Comparison of ENCODE assay signal across 1 cellular context in genomic region chr9:127785023-127785932, GRCh38.
TF ChIP-seq lines count a peak whose summit lies in the region.

No MANE protein-coding gene starts in this region.

TF ChIP-seq in K562, 482 proteins besides CTCF, POLR2A, EP300 and RAD21 (continued from another document and continues in another):
- TF ChIP-seq CUX1 (CRISPR knock-in tag; IDR thresholded peaks at IDR 0.05), result no peak
- 0 out of 2 replicates have a peak, but pooled peaks have one; percentile 16 for TF ChIP-seq FOXP1 (CRISPR knock-in tag; IDR thresholded peaks at IDR 0.05)
- no peak for TF ChIP-seq ZNF165 (CRISPR knock-in tag; IDR thresholded peaks at IDR 0.05; ENCODE audit: borderline replicate concordance)
- peak; percentile 95 to 97 for TF ChIP-seq MAZ (CRISPR knock-in tag; conservative IDR thresholded peaks at IDR 0.05 in 1 of 2, IDR thresholded peaks at IDR 0.05 in 1 of 2)
- TF ChIP-seq ZNF24 (IDR thresholded peaks at IDR 0.05), result no peak
- TF ChIP-seq RBM34 (IDR thresholded peaks at IDR 0.05; ENCODE audit: borderline replicate concordance, insufficient read depth, low read length), result no peak
- no peak for TF ChIP-seq ZNF354B (CRISPR knock-in tag; IDR thresholded peaks at IDR 0.05)
- no peak for TF ChIP-seq ZNF224 (CRISPR knock-in tag; IDR thresholded peaks at IDR 0.05)
- no peak for TF ChIP-seq ARHGAP35 (IDR thresholded peaks at IDR 0.05; ENCODE audit: partially characterized antibody)
- TF ChIP-seq ZNF124 (CRISPR knock-in tag; IDR thresholded peaks at IDR 0.05), result no peak
- peak; percentile 65 for TF ChIP-seq POLR2G (IDR thresholded peaks at IDR 0.05; ENCODE audit: low read depth, low read length)
- TF ChIP-seq CCNT2 (IDR thresholded peaks at IDR 0.05; ENCODE audit: borderline replicate concordance, extremely low read depth, insufficient read length, low read depth, low read length), result peak; percentile 72
- TF ChIP-seq ILK (tag; IDR thresholded peaks at IDR 0.05; ENCODE audit: borderline replicate concordance, low read depth), result no peak
- TF ChIP-seq TFAP4 (CRISPR knock-in tag; IDR thresholded peaks at IDR 0.05; ENCODE audit: borderline replicate concordance), result peak; percentile 67
- 0 out of 2 replicates have a peak, but pooled peaks have one; percentile 18 for TF ChIP-seq GATAD2A (IDR thresholded peaks at IDR 0.05)
- TF ChIP-seq ZNF79 (CRISPR knock-in tag; IDR thresholded peaks at IDR 0.05; ENCODE audit: low read depth), result no peak
- TF ChIP-seq FIP1L1 (IDR thresholded peaks at IDR 0.05; ENCODE audit: low read depth, low read length, poor library complexity, severe bottlenecking), result peak; percentile 25
- no peak for TF ChIP-seq POLR2B (IDR thresholded peaks at IDR 0.05; ENCODE audit: low read depth, partially characterized antibody)
- TF ChIP-seq MLLT1 (IDR thresholded peaks at IDR 0.05), result no peak
- peak; percentile 66 for TF ChIP-seq RBM22 (IDR thresholded peaks at IDR 0.05; ENCODE audit: low read depth, low read length, poor library complexity, severe bottlenecking)
- TF ChIP-seq FOXA3 (CRISPR knock-in tag; conservative IDR thresholded peaks at IDR 0.05 in 1 of 2, IDR thresholded peaks at IDR 0.05 in 1 of 2), result peak in 1 of 2 experiments; percentile 8; a peak in 1 of 4 replicates
- 0 out of 2 replicates have a peak, but pooled peaks have one; percentile 9 for TF ChIP-seq KDM2B (CRISPR knock-in tag; IDR thresholded peaks at IDR 0.05)
- no peak for TF ChIP-seq ZNF699 (CRISPR knock-in tag; IDR thresholded peaks at IDR 0.05; ENCODE audit: insufficient replicate concordance)
- peak; percentile 40; the same call in 1 of the 2 replicates for TF ChIP-seq ZNF592 (IDR thresholded peaks at IDR 0.05)
- TF ChIP-seq MBD1 (CRISPR knock-in tag; IDR thresholded peaks at IDR 0.05), result no peak
- no peak for TF ChIP-seq TRIM28 (IDR thresholded peaks at IDR 0.05)
- no peak for TF ChIP-seq THAP7 (CRISPR knock-in tag; IDR thresholded peaks at IDR 0.05)
- peak in 1 of 2 experiments; percentile 72; a peak in 2 of 4 replicates for TF ChIP-seq NONO (IDR thresholded peaks at IDR 0.05; ENCODE audit: low read depth in 2 of 2, low read length in 1 of 2)
- TF ChIP-seq E4F1 (CRISPR knock-in tag; IDR thresholded peaks at IDR 0.05; ENCODE audit: borderline replicate concordance), result no peak
- TF ChIP-seq ZNF639 (CRISPR knock-in tag; conservative IDR thresholded peaks at IDR 0.05 in 1 of 2, IDR thresholded peaks at IDR 0.05 in 1 of 2), result peak in 1 of 2 experiments; percentile 94; a peak in 2 of 4 replicates
- TF ChIP-seq DDX20 (tag; IDR thresholded peaks at IDR 0.05; ENCODE audit: low read depth), result no peak
- no peak for TF ChIP-seq ZNF280A (IDR thresholded peaks at IDR 0.05; ENCODE audit: low read depth, partially characterized antibody)
- 0 out of 2 replicates have a peak, but pooled peaks have one; percentile 17 for TF ChIP-seq BCOR (IDR thresholded peaks at IDR 0.05)
- no peak for TF ChIP-seq POU5F1 (IDR thresholded peaks at IDR 0.05; ENCODE audit: borderline replicate concordance, low read depth, low read length, partially characterized antibody)
- TF ChIP-seq TCF7 (IDR thresholded peaks at IDR 0.05; ENCODE audit: borderline replicate concordance), result no peak
- peak; percentile 67 for TF ChIP-seq CXXC5 (CRISPR knock-in tag; IDR thresholded peaks at IDR 0.05)
